Comparison of ENCODE assay signal across 8 cellular contexts in genomic region chr1:151494741-151495281, GRCh38. TPM values are rescaled to one million over a fixed set of nuclear protein-coding genes. Genes with fewer than 3 reads are reported as not detected.
DNase-seq lines count a peak whose midpoint lies in the region; ATAC-seq and TF ChIP-seq lines count a peak whose summit lies in the region.

No MANE protein-coding gene starts in this region.

- H2BK12ac ChIP-seq in neuronal stem cell (ENCODE audit: low read length): no peak overlapping the region

- H3K27ac ChIP-seq in HUES48 (ENCODE audit: low read depth, low read length) (peak overlapping the region; percentile 54), mammary epithelial cell (ENCODE audit: insufficient read depth, low read depth, low read length) (no peak overlapping the region), neuronal stem cell (replicated peaks; ENCODE audit: low read length) (peak overlapping the region; percentile 25)

- no TSS peak for BruUV-seq in mammary epithelial cell (replicated peaks; lab: Mats Ljungman, UMichigan)

- no peak overlapping the region for H4K8ac ChIP-seq in neuronal stem cell (ENCODE audit: low read depth, low read length)

- H3K4me1 ChIP-seq in HUES48 (ENCODE audit: control insufficient read depth, insufficient read depth, low read length) (no peaks in the 10 kb centered on the region), mammary epithelial cell (ENCODE audit: insufficient read depth, low read length) (peaks cover 14% of the 10 kb centered on the region), neuronal stem cell (ENCODE audit: control insufficient read depth in 2 of 2, insufficient read depth in 1 of 2, low read depth in 1 of 2, low read length in 2 of 2) (peaks cover 3 to 7% of the 10 kb centered on the region in 2 donors)

- no peak overlapping the region for H2BK5ac ChIP-seq in neuronal stem cell (ENCODE audit: low read length)

- peak; percentile 87 for DNase-seq in Daoy (ENCODE audit: low read depth)
- DNase-seq in mammary epithelial cell: peak; percentile 77
- no peak for DNase-seq in neuronal stem cell (ENCODE audit: low spot score)
- DNase-seq in SKM-1 (lab: John Stamatoyannopoulos, UW; ENCODE audit: unreplicated experiment): no peak
- DNase-seq in iPS-NIHi7 (ENCODE audit: extremely low spot score): no peak
- DNase-seq in UCSD-AML1 (lab: John Stamatoyannopoulos, UW; ENCODE audit: unreplicated experiment): no peak

- no peak for TF ChIP-seq CTCF in mammary epithelial cell (conservative IDR thresholded peaks at IDR 0.05 in 1 of 2, IDR thresholded peaks at IDR 0.05 in 1 of 2; ENCODE audit: extremely low read depth in 1 of 2, insufficient read depth in 1 of 2, low read depth in 1 of 2, low read length in 2 of 2)

- no peaks in the 10 kb centered on the region for H3K79me2 ChIP-seq in mammary epithelial cell (ENCODE audit: insufficient read depth, low read length)

- H3K36me3 ChIP-seq in HUES48 (ENCODE audit: control insufficient read depth, insufficient read depth, low read length): no peaks in the 10 kb centered on the region
- H3K36me3 ChIP-seq in mammary epithelial cell (ENCODE audit: insufficient read depth, low read length): no peaks in the 10 kb centered on the region
- no peaks in the 10 kb centered on the region for H3K36me3 ChIP-seq in neuronal stem cell (replicated peaks in 1 of 2; ENCODE audit: control insufficient read depth in 2 of 2, insufficient read depth in 2 of 2, low read length in 2 of 2)

- WGBS in mammary epithelial cell (ENCODE audit: low coverage, missing lambda C conversion rate): 0% methylated on average over 1 of the region's 1 CpG
- WGBS in neuronal stem cell (ENCODE audit: extremely low coverage in 2 of 2, insufficient read length in 2 of 2, insufficient replicate concordance in 1 of 2), 2 donors: no CpG with 5 or more reads among the region's 1 CpG

- in situ Hi-C loops in mammary epithelial cell (cut with MboI; ENCODE audit: low sequenced_read_pairs in 2 of 2): no loop called here

- H4K91ac ChIP-seq in neuronal stem cell (ENCODE audit: low read depth, low read length, poor library complexity): no peak overlapping the region

- peak overlapping the region; percentile 59 for H3K4me2 ChIP-seq in mammary epithelial cell (ENCODE audit: insufficient read depth, low read depth, low read length)
- H3K4me2 ChIP-seq in neuronal stem cell (ENCODE audit: insufficient read depth, low read length, poor library complexity, severe bottlenecking): no peak overlapping the region

- H3K18ac ChIP-seq in neuronal stem cell (ENCODE audit: low read length): no peak overlapping the region

- intact Hi-C loops in mammary epithelial cell (cut with micrococcal nuclease): no loop called here

- H2AK5ac ChIP-seq in neuronal stem cell (ENCODE audit: low read depth, low read length): no peak overlapping the region

- H2BK120ac ChIP-seq in neuronal stem cell (ENCODE audit: low read depth, low read length): no peak overlapping the region

- ATAC-seq in HG02884 (IDR thresholded peaks at IDR 0.05; ENCODE audit: unreplicated experiment): no peak

- no peaks in the 10 kb centered on the region for H4K20me1 ChIP-seq in mammary epithelial cell (ENCODE audit: insufficient read depth, low read length)

- no peaks in the 10 kb centered on the region for H3K9me3 ChIP-seq in HUES48 (ENCODE audit: control insufficient read depth, insufficient read depth, low read length)
- no peaks in the 10 kb centered on the region for H3K9me3 ChIP-seq in mammary epithelial cell (replicated peaks; ENCODE audit: insufficient read depth, low read length)
- no peaks in the 10 kb centered on the region for H3K9me3 ChIP-seq in neuronal stem cell (replicated peaks in 1 of 2; ENCODE audit: control insufficient read depth in 2 of 2, insufficient read depth in 1 of 2, low read depth in 1 of 2, low read length in 2 of 2)

- H3K4me3 ChIP-seq in HUES48 (ENCODE audit: low read depth, low read length) (no peak overlapping the region), mammary epithelial cell (replicated peaks in 1 of 3; ENCODE audit: insufficient read depth in 1 of 3, low read depth in 2 of 3, low read length in 3 of 3) (no peak overlapping the region), neuronal stem cell (ENCODE audit: low read length in 2 of 2) (no peak overlapping the region)

- CTCF ChIA-PET in mammary epithelial cell (lab: Charles Lee; ENCODE audit: low non-redundant PET): interaction anchor here (0.7 kb wide), 1 partner anchor 413 kb away, joined by 3 read pairs; no protein-coding TSS in a partner anchor

- H3K27me3 ChIP-seq in HUES48 (ENCODE audit: control insufficient read depth, insufficient read depth, low read length) (no peaks in the 10 kb centered on the region), mammary epithelial cell (ENCODE audit: insufficient read depth, low read length) (no peaks in the 10 kb centered on the region), neuronal stem cell (ENCODE audit: control insufficient read depth in 3 of 3, insufficient read depth in 3 of 3, low read depth in 1 of 3, low read length in 3 of 3) (peaks cover 0 to 2% (median 0%) of the 10 kb centered on the region in 3 experiments)

- H3K4ac ChIP-seq in neuronal stem cell (ENCODE audit: low read length): no peak overlapping the region

- H3K9ac ChIP-seq in HUES48 (ENCODE audit: low read depth, low read length) (no peak overlapping the region), mammary epithelial cell (ENCODE audit: insufficient read depth, low read length) (no peak overlapping the region), neuronal stem cell (ENCODE audit: low read depth, low read length, poor library complexity) (no peak overlapping the region)

- no peak overlapping the region for H3K14ac ChIP-seq in neuronal stem cell (ENCODE audit: low read length)

- H3K23ac ChIP-seq in neuronal stem cell (ENCODE audit: low read depth, low read length, poor library complexity): no peak overlapping the region

- no peak overlapping the region for H2BK15ac ChIP-seq in neuronal stem cell (ENCODE audit: low read length)

- dilution Hi-C loops in mammary epithelial cell (cut with HindIII; ENCODE audit: low sequenced_read_pairs): no loop called here

- H2AFZ ChIP-seq in mammary epithelial cell (ENCODE audit: low read depth, low read length): no peak overlapping the region
- peak overlapping the region; percentile 79 for H2AFZ ChIP-seq in neuronal stem cell (ENCODE audit: low read length)

- H3K79me1 ChIP-seq in neuronal stem cell (ENCODE audit: low read depth, low read length): no peaks in the 10 kb centered on the region

RNA-seq across cellular contexts. Expression of gene CGN, which starts 16.4 kb away (rescaled TPM):
- total RNA-seq in Daoy (2014; rRNA removed; shearing (Covaris generic)): 3.5 and 4.1 TPM in 2 replicates
- 1 to 10 TPM; 2.0 to 3.7 TPM for total RNA-seq in mammary epithelial cell
- polyA plus RNA-seq in mammary epithelial cell: 1.1 TPM
- polyA minus RNA-seq in mammary epithelial cell: not detected
- 5.6 TPM for polyA plus RNA-seq in neuronal stem cell (2013, experiment 1 of 2)
- 5.6 TPM for polyA plus RNA-seq in neuronal stem cell (2013, experiment 2 of 2)

RNA-seq across cellular contexts. Expression of gene POGZ, which starts 35.5 kb away (rescaled TPM):
- total RNA-seq in Daoy (2014; rRNA removed; shearing (Covaris generic)): 8.9 and 13.7 TPM in 2 replicates
- total RNA-seq in mammary epithelial cell: 10 to 100 TPM; 28.0 to 48.1 TPM
- 18.2 TPM for polyA plus RNA-seq in mammary epithelial cell
- 41.7 TPM for polyA minus RNA-seq in mammary epithelial cell
- 60.9 TPM for polyA plus RNA-seq in neuronal stem cell (2013, experiment 1 of 2)
- polyA plus RNA-seq in neuronal stem cell (2013, experiment 2 of 2): 63.8 TPM

RNA-seq across cellular contexts. Expression of gene TUFT1, which starts 45.3 kb away (rescaled TPM):
- 17.9 and 19.4 TPM in 2 replicates for total RNA-seq in Daoy (2014; rRNA removed; shearing (Covaris generic))
- total RNA-seq in mammary epithelial cell: 10 to 100 TPM; 43.3 to 59.0 TPM
- polyA plus RNA-seq in mammary epithelial cell: 7.0 TPM
- polyA minus RNA-seq in mammary epithelial cell: 14.2 TPM
- 8.1 TPM for polyA plus RNA-seq in neuronal stem cell (2013, experiment 1 of 2)
- polyA plus RNA-seq in neuronal stem cell (2013, experiment 2 of 2): 8.3 TPM

Comparison
In these comparisons a context has a peak if more than half of its experiments do, and no peak if none do; other contexts are left out.
1. DNase-seq: peak in Daoy (single experiment) and mammary epithelial cell (single experiment); none in neuronal stem cell (single experiment), SKM-1 (single experiment), iPS-NIHi7 (single experiment) and UCSD-AML1 (single experiment).